Comparison of ENCODE assay signal across 9 cellular contexts in genomic region chr10:11180228-11180627, GRCh38.
DNase-seq lines count a peak whose midpoint lies in the region; ATAC-seq and TF ChIP-seq lines count a peak whose summit lies in the region.
"Had no signal": no experiment of that assay in that cellular context is flagged by ENCODE, and none has a peak within 500 bp of the region (broad histone marks: within the 10 kb centered on the region; RNA-seq: fewer than 3 reads in every experiment).

No MANE protein-coding gene starts in this region.

- peaks cover 65% of the 10 kb centered on the region for H3K79me2 ChIP-seq in neural progenitor cell (ENCODE audit: low read depth)

- H3K27me3 ChIP-seq in CD8-positive, alpha-beta memory T cell (ENCODE audit: insufficient read depth, low read length, poor library complexity, severe bottlenecking) = no peaks in the 10 kb centered on the region
- H3K27me3 ChIP-seq in neural progenitor cell = no peaks in the 10 kb centered on the region

- H3K9me3 Mint-ChIP-seq in CD8-positive, alpha-beta memory T cell = peaks cover 0 to 5% (median 2%) of the 10 kb centered on the region in 5 donors
- H3K9me3 Mint-ChIP-seq in activated CD8-positive, alpha-beta T cell treated with anti-CD3 and anti-CD28 coated beads for 36 hours = peaks cover 9% of the 10 kb centered on the region
- peaks cover 2% of the 10 kb centered on the region for H3K9me3 Mint-ChIP-seq in neural progenitor cell

- CTCF ChIA-PET in CD8-positive, alpha-beta memory T cell (lab: Charles Lee) = interaction anchor here (0.9 to 10.2 kb wide), 4 partner anchors 14 to 68 kb away, joined by 3 to 117 read pairs (median 20); no protein-coding TSS in a partner anchor
- CTCF ChIA-PET in activated CD8-positive, alpha-beta T cell treated with anti-CD3 and anti-CD28 coated beads for 36 hours (lab: Charles Lee) = interaction anchor here (0.9 to 4.8 kb wide), 5 partner anchors 13 to 72 kb away, joined by 3 to 54 read pairs (median 5); no protein-coding TSS in a partner anchor

- peak overlapping the region in 3 of 7 donors; percentile 69 to 89 (median 78) for H3K4me3 Mint-ChIP-seq in CD8-positive, alpha-beta memory T cell
- H3K4me3 Mint-ChIP-seq in activated CD8-positive, alpha-beta T cell treated with anti-CD3 and anti-CD28 coated beads for 36 hours = no peak overlapping the region
- no peak overlapping the region for H3K4me3 Mint-ChIP-seq in neural progenitor cell

- no peak overlapping the region for H3K4me2 ChIP-seq in neural progenitor cell

- ATAC-seq in HG03460 (IDR thresholded peaks at IDR 0.05; ENCODE audit: unreplicated experiment) (peak; percentile 19), left colon (peak; percentile 25)
- ATAC-seq in activated CD8-positive, alpha-beta T cell treated with anti-CD3 and anti-CD28 coated beads for 36 hours = peak; percentile 60

- H4K20me1 ChIP-seq in neural progenitor cell (ENCODE audit: low read depth) = peaks cover 18% of the 10 kb centered on the region

- H3K9me3 ChIP-seq in CD8-positive, alpha-beta memory T cell (ENCODE audit: low read length) = no peaks in the 10 kb centered on the region
- no peaks in the 10 kb centered on the region for H3K9me3 ChIP-seq in neural progenitor cell (ENCODE audit: low read depth)

- peaks cover 82% of the 10 kb centered on the region for H3K4me1 ChIP-seq in CD8-positive, alpha-beta memory T cell (ENCODE audit: insufficient read depth, low read length)
- H3K4me1 ChIP-seq in neural progenitor cell = peaks cover 6% of the 10 kb centered on the region

- no peaks in the 10 kb centered on the region for H3F3A ChIP-seq in neural progenitor cell (ENCODE audit: low read depth)

- H3K36me3 ChIP-seq in CD8-positive, alpha-beta memory T cell (ENCODE audit: insufficient read depth, low read length) = peaks cover 11% of the 10 kb centered on the region
- no peaks in the 10 kb centered on the region for H3K36me3 ChIP-seq in neural progenitor cell

- intact Hi-C loops in activated CD8-positive, alpha-beta T cell treated with anti-CD3 and anti-CD28 coated beads for 36 hours (cut with micrococcal nuclease) = loop anchor here (5.0 kb wide), 1 partner anchor 33 kb away; no protein-coding TSS in a partner anchor
- intact Hi-C loops in left colon (cut with DNase I, micrococcal nuclease) = no loop called here

- peaks cover 0 to 42% (median 0%) of the 10 kb centered on the region in 3 donors for H3K4me1 Mint-ChIP-seq in CD8-positive, alpha-beta memory T cell
- H3K4me1 Mint-ChIP-seq in activated CD8-positive, alpha-beta T cell treated with anti-CD3 and anti-CD28 coated beads for 36 hours (ENCODE audit: low read depth) = peaks cover 87% of the 10 kb centered on the region
- H3K4me1 Mint-ChIP-seq in neural progenitor cell = peaks cover 6% of the 10 kb centered on the region

- H3K27me3 Mint-ChIP-seq in CD8-positive, alpha-beta memory T cell = no peaks in the 10 kb centered on the region
- no peaks in the 10 kb centered on the region for H3K27me3 Mint-ChIP-seq in activated CD8-positive, alpha-beta T cell treated with anti-CD3 and anti-CD28 coated beads for 36 hours
- no peaks in the 10 kb centered on the region for H3K27me3 Mint-ChIP-seq in neural progenitor cell (ENCODE audit: insufficient read depth, low read depth)

- no peak overlapping the region for H3K9ac ChIP-seq in neural progenitor cell

- H3K27ac ChIP-seq in CD8-positive, alpha-beta memory T cell (ENCODE audit: low read depth, low read length) = peak overlapping the region; percentile 69
- no peak overlapping the region for H3K27ac ChIP-seq in neural progenitor cell
- H3K27ac ChIP-seq: VCaP had no signal

- H2AFZ ChIP-seq in neural progenitor cell (replicated peaks) = no peak overlapping the region

- peak overlapping the region; percentile 42 for H3K4me3 ChIP-seq in CD8-positive, alpha-beta memory T cell (ENCODE audit: low read length)
- H3K4me3 ChIP-seq in neural progenitor cell (no peak overlapping the region), foreskin fibroblast (ENCODE audit: low read depth in 1 of 2, low read length in 2 of 2) (no peak overlapping the region)

- H3K36me3 Mint-ChIP-seq in CD8-positive, alpha-beta memory T cell = peaks cover 10 to 79% (median 25%) of the 10 kb centered on the region in 3 donors
- H3K36me3 Mint-ChIP-seq in activated CD8-positive, alpha-beta T cell treated with anti-CD3 and anti-CD28 coated beads for 36 hours (ENCODE audit: low read depth) = peaks cover 94% of the 10 kb centered on the region
- peaks cover 4% of the 10 kb centered on the region for H3K36me3 Mint-ChIP-seq in neural progenitor cell

- no peak for TF ChIP-seq CTCF in activated CD8-positive, alpha-beta T cell treated with anti-CD3 and anti-CD28 coated beads for 36 hours (IDR thresholded peaks at IDR 0.05)
- TF ChIP-seq CTCF in neural progenitor cell (IDR thresholded peaks at IDR 0.05) = no peak
- no peak for TF ChIP-seq CTCF in foreskin fibroblast (IDR thresholded peaks at IDR 0.05; ENCODE audit: low read depth, low read length)

- POLR2A ChIA-PET in CD8-positive, alpha-beta memory T cell (lab: Charles Lee) = interaction anchor here (0.7 to 9.7 kb wide), 3 partner anchors 11 to 30 kb away, joined by 3 to 116 read pairs (median 30); no protein-coding TSS in a partner anchor
- POLR2A ChIA-PET in activated CD8-positive, alpha-beta T cell treated with anti-CD3 and anti-CD28 coated beads for 36 hours (lab: Charles Lee) = interaction anchor here (0.9 to 11.6 kb wide), 8 partner anchors 9 to 62 kb away, joined by 3 to 251 read pairs (median 30); no protein-coding TSS in a partner anchor

- H3K27ac Mint-ChIP-seq in CD8-positive, alpha-beta memory T cell = peak overlapping the region in 1 of 8 donors; percentile 96
- H3K27ac Mint-ChIP-seq in activated CD8-positive, alpha-beta T cell treated with anti-CD3 and anti-CD28 coated beads for 36 hours = no peak overlapping the region
- no peak overlapping the region for H3K27ac Mint-ChIP-seq in neural progenitor cell

- DNase-seq in CD8-positive, alpha-beta memory T cell = peak; percentile 58 to 83 (median 69)
- peak; percentile 86 for DNase-seq in activated CD8-positive, alpha-beta T cell treated with anti-CD3 and anti-CD28 coated beads for 36 hours
- DNase-seq in left colon = peak in 1 of 2 donors; percentile 32
- no peak for DNase-seq in NCI-H446 (lab: John Stamatoyannopoulos, UW)
- no peak for DNase-seq in NCI-H146 (lab: John Stamatoyannopoulos, UW)
- no peak for DNase-seq in neural progenitor cell (ENCODE audit: low spot score)
- DNase-seq in foreskin fibroblast = no peak

Comparison
In these comparisons a context has a peak if more than half of its experiments do, and no peak if none do; other contexts are left out.
1. DNase-seq: peak in CD8-positive, alpha-beta memory T cell (5 of 5) and activated CD8-positive, alpha-beta T cell treated with anti-CD3 and anti-CD28 coated beads for 36 hours (single experiment); none in NCI-H446 (0 of 2), NCI-H146 (single experiment), neural progenitor cell (single experiment) and foreskin fibroblast (0 of 2).
2. Peak in every context shown above with its lines, with median percentiles within 50 percentile points of each other: ATAC-seq.